Comparison of ENCODE assay signal across 8 cellular contexts in the genomic region with DNA sequence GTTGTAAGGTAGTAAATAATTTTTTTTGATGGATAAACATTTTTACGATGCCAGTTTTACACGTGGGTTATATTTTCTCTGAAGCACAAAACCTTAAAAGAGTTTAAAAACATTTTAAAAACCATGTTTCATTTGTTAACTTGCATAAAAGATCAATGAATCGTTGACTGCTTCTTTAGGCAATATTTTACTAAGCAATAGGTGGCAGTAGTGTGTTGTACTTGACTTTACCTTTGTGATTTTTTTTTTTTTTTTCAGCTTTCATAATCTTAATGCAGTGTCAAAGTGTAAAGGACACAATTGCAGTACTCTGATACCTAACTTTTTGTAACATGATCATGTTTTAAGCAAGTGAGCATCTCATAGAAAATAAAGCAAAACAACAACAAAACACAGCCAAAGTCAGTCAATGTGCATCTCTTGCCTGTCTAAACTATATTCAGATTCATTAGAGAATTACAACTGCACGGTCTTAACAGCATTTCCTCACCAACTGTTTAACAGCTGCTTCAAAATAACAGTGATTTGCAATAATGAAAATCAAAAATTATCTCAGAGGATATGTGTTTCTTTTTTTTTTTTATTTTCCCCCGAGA. TPM values are rescaled to one million over a fixed set of nuclear protein-coding genes. Genes with fewer than 3 reads are reported as not detected.
A peak's percentile ranks its signal among the peaks of the same experiment; 100 is the strongest.
DNase-seq lines count a peak whose midpoint lies in the region; TF ChIP-seq lines count a peak whose summit lies in the region.

No MANE protein-coding gene starts in this region.

- H3K4me1 ChIP-seq in Karpas-422 (ENCODE audit: low read length) (peaks cover 7% of the 10 kb centered on the region), hepatocyte (ENCODE audit: insufficient read depth) (no peaks in the 10 kb centered on the region)

- peaks cover 36% of the 10 kb centered on the region for H3K79me2 ChIP-seq in Karpas-422 (ENCODE audit: low read length)
- H3K79me2 ChIP-seq in SU-DHL-6 (ENCODE audit: insufficient read depth, low read length) = no peaks in the 10 kb centered on the region
- no peaks in the 10 kb centered on the region for H3K79me2 ChIP-seq in hepatocyte

- H3K9ac ChIP-seq in Karpas-422 (ENCODE audit: low read length) = no peak overlapping the region
- H3K9ac ChIP-seq in SU-DHL-6 (ENCODE audit: low read length) = no peak overlapping the region

- 46% methylated on average over 5 of the region's 5 CpGs for WGBS in hepatocyte (ENCODE audit: low lambda C conversion rate, missing lambda C conversion rate)

- no peak overlapping the region for H2AFZ ChIP-seq in Karpas-422 (ENCODE audit: low read length)
- no peak overlapping the region for H2AFZ ChIP-seq in SU-DHL-6 (ENCODE audit: low read depth, low read length, severe bottlenecking)
- no peak overlapping the region for H2AFZ ChIP-seq in hepatocyte

- H3K27ac ChIP-seq in Karpas-422 (ENCODE audit: low read length) (no peak overlapping the region), SU-DHL-6 (ENCODE audit: low read depth, low read length) (no peak overlapping the region), hepatocyte (no peak overlapping the region)

- no peak overlapping the region for H3K4me2 ChIP-seq in Karpas-422 (ENCODE audit: low read depth, low read length, poor library complexity, severe bottlenecking)
- no peak overlapping the region for H3K4me2 ChIP-seq in SU-DHL-6 (ENCODE audit: low read depth, low read length, poor library complexity, severe bottlenecking)
- H3K4me2 ChIP-seq in hepatocyte = no peak overlapping the region

- H4K20me1 ChIP-seq in Karpas-422 (ENCODE audit: insufficient read depth, low read depth, low read length) (no peaks in the 10 kb centered on the region), SU-DHL-6 (ENCODE audit: low read depth, low read length) (no peaks in the 10 kb centered on the region), hepatocyte (ENCODE audit: insufficient read depth, poor library complexity, severe bottlenecking) (no peaks in the 10 kb centered on the region)

- no peaks in the 10 kb centered on the region for H3K9me3 ChIP-seq in Karpas-422 (ENCODE audit: low read length)
- H3K9me3 ChIP-seq in SU-DHL-6 (ENCODE audit: insufficient read depth, low read length) = no peaks in the 10 kb centered on the region
- H3K9me3 ChIP-seq in hepatocyte (ENCODE audit: low read depth) = no peaks in the 10 kb centered on the region

- no peaks in the 10 kb centered on the region for H3K9me2 ChIP-seq in Karpas-422 (replicated peaks; ENCODE audit: insufficient read depth, low read length)
- H3K9me2 ChIP-seq in SU-DHL-6 (replicated peaks; ENCODE audit: insufficient read depth, low read length) = no peaks in the 10 kb centered on the region
- no peaks in the 10 kb centered on the region for H3K9me2 ChIP-seq in hepatocyte (replicated peaks; ENCODE audit: insufficient read depth)

- H3F3A ChIP-seq in SU-DHL-6 (ENCODE audit: insufficient read depth) = no peaks in the 10 kb centered on the region

- H3K36me3 ChIP-seq in Karpas-422 (ENCODE audit: insufficient read depth, low read length) = no peaks in the 10 kb centered on the region
- H3K36me3 ChIP-seq in SU-DHL-6 (ENCODE audit: low read length) = no peaks in the 10 kb centered on the region
- no peaks in the 10 kb centered on the region for H3K36me3 ChIP-seq in hepatocyte (replicated peaks; ENCODE audit: insufficient read depth, low read depth)

- H3K27me3 ChIP-seq in Karpas-422 (ENCODE audit: low read length) (no peaks in the 10 kb centered on the region), SU-DHL-6 (ENCODE audit: low read length) (no peaks in the 10 kb centered on the region), hepatocyte (no peaks in the 10 kb centered on the region)

- TF ChIP-seq CTCF in SU-DHL-6 (IDR thresholded peaks at IDR 0.05; ENCODE audit: insufficient read depth, low read length, poor library complexity, severe bottlenecking) = peak; percentile 51
- TF ChIP-seq CTCF in hepatocyte (IDR thresholded peaks at IDR 0.05; ENCODE audit: poor library complexity) = peak; percentile 62

- H3K4me3 ChIP-seq in Karpas-422 (ENCODE audit: low read length) (no peak overlapping the region), SU-DHL-6 (ENCODE audit: insufficient read depth, low read length, poor library complexity, severe bottlenecking) (no peak overlapping the region), hepatocyte (no peak overlapping the region)

- peak; percentile 9 for DNase-seq in SIG-M5 treated with dmso at 0.1 percent for 504 hours (lab: John Stamatoyannopoulos, UW; ENCODE audit: unreplicated experiment)
- no peak for DNase-seq in SIG-M5 (lab: John Stamatoyannopoulos, UW)
- peak; percentile 87 for DNase-seq in Karpas-422
- DNase-seq in hepatocyte (ENCODE audit: low spot score) = peak; percentile 38
- no peak for DNase-seq in activated naive CD4-positive, alpha-beta T cell treated with anti-CD3 and anti-CD28 coated beads, Interleukin-2, amount 50 U/mL, for 16 hours
- DNase-seq in DMS153 treated with DMSO at 0.1 percent for 48 hours (lab: John Stamatoyannopoulos, UW; ENCODE audit: unreplicated experiment) = no peak
- DNase-seq in stimulated activated CD8-positive, alpha-beta memory T cell treated with anti-CD3 and anti-CD28 coated beads, Interleukin-4, amount 100 ng/mL, for 48 hours = no peak

RNA-seq across cellular contexts. Expression of gene DNAJC24, which starts 27.7 kb away (rescaled TPM):
- 24.6 and 50.6 TPM in 2 replicates for total RNA-seq in Karpas-422 (2014; rRNA removed; shearing (Covaris generic); ENCODE audit: low replicate concordance)
- 13.6 and 19.1 TPM in 2 replicates for total RNA-seq in hepatocyte
- polyA plus RNA-seq in hepatocyte = 6.7 and 8.6 TPM in 2 replicates

RNA-seq across cellular contexts. Expression of gene DCDC1, which starts 27.8 kb away (rescaled TPM):
- total RNA-seq in Karpas-422 (2014; rRNA removed; shearing (Covaris generic); ENCODE audit: low replicate concordance) = not detected in 2 replicates
- total RNA-seq in hepatocyte = 1.9 and 2.4 TPM in 2 replicates
- polyA plus RNA-seq in hepatocyte = 0.63 and 1.3 TPM in 2 replicates

Comparison
In these comparisons a context has a peak if more than half of its experiments do, and no peak if none do; other contexts are left out.
1. DNase-seq: peak in SIG-M5 treated with dmso at 0.1 percent for 504 hours (single experiment), Karpas-422 (single experiment) and hepatocyte (single experiment); none in SIG-M5 (single experiment), activated naive CD4-positive, alpha-beta T cell treated with anti-CD3 and anti-CD28 coated beads, Interleukin-2, amount 50 U/mL, for 16 hours (single experiment), DMS153 treated with DMSO at 0.1 percent for 48 hours (single experiment) and stimulated activated CD8-positive, alpha-beta memory T cell treated with anti-CD3 and anti-CD28 coated beads, Interleukin-4, amount 100 ng/mL, for 48 hours (single experiment).